23 cellular contexts compared by ENCODE assay signal in the genomic region with DNA sequence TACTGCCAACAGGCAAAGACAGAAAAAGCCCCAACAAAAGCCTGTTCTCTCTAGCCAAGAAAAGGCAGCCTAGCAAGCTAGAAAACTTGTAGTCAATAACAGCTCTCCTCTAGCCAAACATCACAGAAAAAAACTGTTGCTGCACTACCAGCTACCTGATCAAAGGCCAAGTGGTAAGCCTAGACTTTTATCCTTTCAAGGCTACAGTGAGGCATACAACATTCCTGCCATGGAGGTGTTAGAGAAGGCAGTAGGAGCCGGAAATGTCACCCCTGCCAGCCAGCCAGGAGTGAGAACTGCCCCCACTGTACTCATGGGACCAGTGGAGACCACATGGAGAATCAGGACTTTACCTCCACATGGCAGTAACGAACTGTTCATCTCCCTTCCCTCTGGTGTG.
"Had no signal": no experiment of that assay in that cellular context is flagged by ENCODE, and none has a peak within 500 bp of the region (broad histone marks: within the 10 kb centered on the region; RNA-seq: fewer than 3 reads in every experiment).

No MANE protein-coding gene starts in this region.

- H3K27ac Mint-ChIP-seq: activated CD8-positive, alpha-beta T cell treated with anti-CD3 and anti-CD28 coated beads, Interleukin-2, amount 10 ng/mL, durations not matched to agents 7 days and 5 days; activated naive CD4-positive, alpha-beta T cell treated with anti-CD3 and anti-CD28 coated beads, Interleukin-2, amount 50 U/mL, for 24 hours; T-helper 1 cell treated with Interleukin-12 subunit alpha and Interleukin-12 subunit beta and Interleukin-4 antibody, amounts not matched to agents 30 μg/mL and 1 μg/mL, for 36 hours had no signal

- H3K36me3 ChIP-seq: breast epithelium had no signal

- DNase-seq: activated CD4-positive, alpha-beta T cell treated with anti-CD3 and anti-CD28 coated beads for 48 hours; activated CD4-positive, alpha-beta T cell treated with anti-CD3 and anti-CD28 coated beads, Interleukin-2, amount 50 U/mL, for 4 hours; activated CD8-positive, alpha-beta memory T cell treated with anti-CD3 and anti-CD28 coated beads, Interleukin-2, amount 50 U/mL, for 48 hours; activated CD8-positive, alpha-beta T cell treated with anti-CD3 and anti-CD28 coated beads, Interleukin-2, amount 10 ng/mL, durations not matched to agents 7 days and 5 days; activated T-cell treated with anti-CD3 and anti-CD28 coated beads, Interleukin-2, amount 50 U/mL, for 1 hour; aorta; caudate nucleus; KBM-7; NCI-H1048; NCI-H146; NCI-H187 treated with DMSO at 0.1 percent for 48 hours; NCI-H2081 treated with DMSO at 0.1 percent for 48 hours; NCI-H2171; NCI-H226; NCI-H526; NCI-H774; SHP77; SW 1271 had no signal

- H3K27me3 Mint-ChIP-seq: activated naive CD4-positive, alpha-beta T cell treated with anti-CD3 and anti-CD28 coated beads, Interleukin-2, amount 50 U/mL, for 24 hours had no signal

- H3K4me3 ChIP-seq: breast epithelium, SJSA1 had no signal

- H3K9me3 ChIP-seq: breast epithelium, SJSA1 had no signal

- H3K27me3 ChIP-seq: breast epithelium, SJSA1 had no signal

- H3K9me3 Mint-ChIP-seq: activated naive CD4-positive, alpha-beta T cell treated with anti-CD3 and anti-CD28 coated beads, Interleukin-2, amount 50 U/mL, for 24 hours; T-helper 1 cell treated with Interleukin-12 subunit alpha and Interleukin-12 subunit beta and Interleukin-4 antibody, amounts not matched to agents 30 μg/mL and 1 μg/mL, for 36 hours had no signal

- H3K4me3 Mint-ChIP-seq: activated CD8-positive, alpha-beta T cell treated with anti-CD3 and anti-CD28 coated beads, Interleukin-2, amount 10 ng/mL, durations not matched to agents 7 days and 5 days; activated naive CD4-positive, alpha-beta T cell treated with anti-CD3 and anti-CD28 coated beads, Interleukin-2, amount 50 U/mL, for 24 hours; T-helper 1 cell treated with Interleukin-12 subunit alpha and Interleukin-12 subunit beta and Interleukin-4 antibody, amounts not matched to agents 30 μg/mL and 1 μg/mL, for 36 hours had no signal

- FAIRE-seq: RCC 7860 had no signal

- H3K27ac ChIP-seq: breast epithelium, SJSA1 had no signal

- H3K4me1 ChIP-seq: breast epithelium, SJSA1 had no signal
